1 cellular context compared by ENCODE assay signal in the genomic region with DNA sequence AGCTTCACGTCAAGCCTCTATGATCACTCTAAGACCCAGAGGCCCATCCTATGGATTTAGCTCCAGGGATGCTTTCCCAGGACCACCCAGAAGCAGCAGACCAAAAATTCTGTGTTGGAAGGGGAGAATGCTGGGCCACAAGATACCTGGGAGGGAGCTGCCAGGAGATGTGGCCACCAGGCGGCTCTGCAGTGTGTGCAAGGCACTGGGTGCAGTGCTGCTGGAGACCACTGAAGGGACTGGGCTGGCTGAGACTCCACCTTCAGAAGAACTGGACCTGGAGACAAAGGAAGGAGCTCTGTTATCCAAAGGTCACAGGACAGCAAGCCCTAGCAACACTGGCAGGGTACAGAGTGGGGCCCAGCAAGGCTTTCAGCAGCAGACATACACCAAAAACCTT.
TF ChIP-seq lines count a peak whose summit lies in the region.

No MANE protein-coding gene starts in this region.

TF ChIP-seq in WTC11, 78 proteins besides CTCF, POLR2A, EP300 and RAD21:
- TF ChIP-seq FOXJ3 (CRISPR knock-in tag; IDR thresholded peaks at IDR 0.05; ENCODE audit: borderline replicate concordance), result no peak
- TF ChIP-seq NR3C1 (CRISPR knock-in tag; conservative IDR thresholded peaks at IDR 0.05; ENCODE audit: low read depth), result no peak
- TF ChIP-seq, protein P1, sequence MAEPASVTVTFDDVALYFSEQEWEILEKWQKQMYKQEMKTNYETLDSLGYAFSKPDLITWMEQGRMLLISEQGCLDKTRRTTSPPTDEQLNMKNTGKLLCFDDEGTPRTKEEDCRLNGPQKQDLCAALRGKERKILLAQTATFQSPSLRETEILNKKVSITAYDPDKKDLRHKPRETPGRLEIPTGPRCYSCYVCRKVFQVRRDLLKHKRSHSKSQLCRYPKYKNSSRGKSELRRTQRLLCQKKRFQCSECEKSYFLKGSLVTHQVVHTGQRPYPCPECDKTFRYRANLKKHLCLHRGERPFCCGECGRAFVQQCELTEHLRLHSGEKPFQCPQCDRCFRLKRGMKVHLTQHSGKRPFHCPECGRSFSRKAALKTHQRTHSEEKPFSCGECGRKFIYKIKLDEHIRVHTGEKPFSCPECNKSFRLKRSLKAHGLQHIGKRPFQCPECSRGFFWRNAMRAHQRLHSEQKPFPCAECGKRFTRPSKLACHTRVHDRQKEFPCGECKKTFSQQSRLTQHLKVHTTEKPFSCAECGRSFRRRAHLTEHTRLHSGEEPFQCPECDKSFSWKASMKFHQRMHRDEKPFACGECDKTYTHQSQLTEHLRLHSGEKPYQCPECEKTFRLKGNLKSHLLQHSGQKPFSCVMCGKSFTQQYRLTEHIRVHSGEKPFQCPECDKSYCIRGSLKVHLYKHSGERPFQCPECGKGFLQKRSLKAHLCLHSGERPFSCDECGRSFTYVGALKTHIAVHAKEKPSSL (CRISPR knock-in tag; conservative IDR thresholded peaks at IDR 0.05), result no peak
- TF ChIP-seq GRHL2 (CRISPR knock-in tag; IDR thresholded peaks at IDR 0.05; ENCODE audit: insufficient replicate concordance, severe bottlenecking), result no peak
- TF ChIP-seq, protein P2, sequence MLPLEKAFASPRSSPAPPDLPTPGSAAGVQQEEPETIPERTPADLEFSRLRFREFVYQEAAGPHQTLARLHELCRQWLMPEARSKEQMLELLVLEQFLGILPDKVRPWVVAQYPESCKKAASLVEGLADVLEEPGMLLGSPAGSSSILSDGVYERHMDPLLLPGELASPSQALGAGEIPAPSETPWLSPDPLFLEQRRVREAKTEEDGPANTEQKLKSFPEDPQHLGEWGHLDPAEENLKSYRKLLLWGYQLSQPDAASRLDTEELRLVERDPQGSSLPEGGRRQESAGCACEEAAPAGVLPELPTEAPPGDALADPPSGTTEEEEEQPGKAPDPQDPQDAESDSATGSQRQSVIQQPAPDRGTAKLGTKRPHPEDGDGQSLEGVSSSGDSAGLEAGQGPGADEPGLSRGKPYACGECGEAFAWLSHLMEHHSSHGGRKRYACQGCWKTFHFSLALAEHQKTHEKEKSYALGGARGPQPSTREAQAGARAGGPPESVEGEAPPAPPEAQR (CRISPR knock-in tag; IDR thresholded peaks at IDR 0.05), result no peak
- TF ChIP-seq, protein P3, sequence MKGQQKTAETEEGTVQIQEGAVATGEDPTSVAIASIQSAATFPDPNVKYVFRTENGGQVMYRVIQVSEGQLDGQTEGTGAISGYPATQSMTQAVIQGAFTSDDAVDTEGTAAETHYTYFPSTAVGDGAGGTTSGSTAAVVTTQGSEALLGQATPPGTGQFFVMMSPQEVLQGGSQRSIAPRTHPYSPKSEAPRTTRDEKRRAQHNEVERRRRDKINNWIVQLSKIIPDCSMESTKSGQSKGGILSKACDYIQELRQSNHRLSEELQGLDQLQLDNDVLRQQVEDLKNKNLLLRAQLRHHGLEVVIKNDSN (CRISPR knock-in tag; IDR thresholded peaks at IDR 0.05), result no peak
- TF ChIP-seq RELA (CRISPR knock-in tag; IDR thresholded peaks at IDR 0.05; ENCODE audit: borderline replicate concordance), result no peak
- no peak for TF ChIP-seq ZNF263 (CRISPR knock-in tag; IDR thresholded peaks at IDR 0.05; ENCODE audit: low read depth)
- TF ChIP-seq MXD4 (CRISPR knock-in tag; IDR thresholded peaks at IDR 0.05; ENCODE audit: borderline replicate concordance), result no peak
- TF ChIP-seq JUN (CRISPR knock-in tag; IDR thresholded peaks at IDR 0.05), result no peak
- TF ChIP-seq, protein P4, sequence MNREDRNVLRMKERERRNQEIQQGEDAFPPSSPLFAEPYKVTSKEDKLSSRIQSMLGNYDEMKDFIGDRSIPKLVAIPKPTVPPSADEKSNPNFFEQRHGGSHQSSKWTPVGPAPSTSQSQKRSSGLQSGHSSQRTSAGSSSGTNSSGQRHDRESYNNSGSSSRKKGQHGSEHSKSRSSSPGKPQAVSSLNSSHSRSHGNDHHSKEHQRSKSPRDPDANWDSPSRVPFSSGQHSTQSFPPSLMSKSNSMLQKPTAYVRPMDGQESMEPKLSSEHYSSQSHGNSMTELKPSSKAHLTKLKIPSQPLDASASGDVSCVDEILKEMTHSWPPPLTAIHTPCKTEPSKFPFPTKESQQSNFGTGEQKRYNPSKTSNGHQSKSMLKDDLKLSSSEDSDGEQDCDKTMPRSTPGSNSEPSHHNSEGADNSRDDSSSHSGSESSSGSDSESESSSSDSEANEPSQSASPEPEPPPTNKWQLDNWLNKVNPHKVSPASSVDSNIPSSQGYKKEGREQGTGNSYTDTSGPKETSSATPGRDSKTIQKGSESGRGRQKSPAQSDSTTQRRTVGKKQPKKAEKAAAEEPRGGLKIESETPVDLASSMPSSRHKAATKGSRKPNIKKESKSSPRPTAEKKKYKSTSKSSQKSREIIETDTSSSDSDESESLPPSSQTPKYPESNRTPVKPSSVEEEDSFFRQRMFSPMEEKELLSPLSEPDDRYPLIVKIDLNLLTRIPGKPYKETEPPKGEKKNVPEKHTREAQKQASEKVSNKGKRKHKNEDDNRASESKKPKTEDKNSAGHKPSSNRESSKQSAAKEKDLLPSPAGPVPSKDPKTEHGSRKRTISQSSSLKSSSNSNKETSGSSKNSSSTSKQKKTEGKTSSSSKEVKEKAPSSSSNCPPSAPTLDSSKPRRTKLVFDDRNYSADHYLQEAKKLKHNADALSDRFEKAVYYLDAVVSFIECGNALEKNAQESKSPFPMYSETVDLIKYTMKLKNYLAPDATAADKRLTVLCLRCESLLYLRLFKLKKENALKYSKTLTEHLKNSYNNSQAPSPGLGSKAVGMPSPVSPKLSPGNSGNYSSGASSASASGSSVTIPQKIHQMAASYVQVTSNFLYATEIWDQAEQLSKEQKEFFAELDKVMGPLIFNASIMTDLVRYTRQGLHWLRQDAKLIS (CRISPR knock-in tag; IDR thresholded peaks at IDR 0.05; ENCODE audit: borderline replicate concordance), result no peak
- TF ChIP-seq, protein P5, sequence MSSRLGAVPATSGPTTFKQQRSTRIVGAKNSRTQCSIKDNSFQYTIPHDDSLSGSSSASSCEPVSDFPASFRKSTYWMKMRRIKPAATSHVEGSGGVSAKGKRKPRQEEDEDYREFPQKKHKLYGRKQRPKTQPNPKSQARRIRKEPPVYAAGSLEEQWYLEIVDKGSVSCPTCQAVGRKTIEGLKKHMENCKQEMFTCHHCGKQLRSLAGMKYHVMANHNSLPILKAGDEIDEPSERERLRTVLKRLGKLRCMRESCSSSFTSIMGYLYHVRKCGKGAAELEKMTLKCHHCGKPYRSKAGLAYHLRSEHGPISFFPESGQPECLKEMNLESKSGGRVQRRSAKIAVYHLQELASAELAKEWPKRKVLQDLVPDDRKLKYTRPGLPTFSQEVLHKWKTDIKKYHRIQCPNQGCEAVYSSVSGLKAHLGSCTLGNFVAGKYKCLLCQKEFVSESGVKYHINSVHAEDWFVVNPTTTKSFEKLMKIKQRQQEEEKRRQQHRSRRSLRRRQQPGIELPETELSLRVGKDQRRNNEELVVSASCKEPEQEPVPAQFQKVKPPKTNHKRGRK (CRISPR knock-in tag; IDR thresholded peaks at IDR 0.05; ENCODE audit: borderline replicate concordance), result no peak
- TF ChIP-seq SMAD4 (CRISPR knock-in tag; IDR thresholded peaks at IDR 0.05), result no peak
- TF ChIP-seq ATF6 (CRISPR knock-in tag; IDR thresholded peaks at IDR 0.05), result no peak
- TF ChIP-seq SOX15 (CRISPR knock-in tag; IDR thresholded peaks at IDR 0.05), result no peak
- no peak for TF ChIP-seq NFE2L1 (CRISPR knock-in tag; IDR thresholded peaks at IDR 0.05)
- no peak for TF ChIP-seq ZNF138 (CRISPR knock-in tag; conservative IDR thresholded peaks at IDR 0.05)
- TF ChIP-seq, protein P6, sequence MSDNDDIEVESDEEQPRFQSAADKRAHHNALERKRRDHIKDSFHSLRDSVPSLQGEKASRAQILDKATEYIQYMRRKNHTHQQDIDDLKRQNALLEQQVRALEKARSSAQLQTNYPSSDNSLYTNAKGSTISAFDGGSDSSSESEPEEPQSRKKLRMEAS (CRISPR knock-in tag; IDR thresholded peaks at IDR 0.05), result no peak
- no peak for TF ChIP-seq CREB1 (CRISPR knock-in tag; IDR thresholded peaks at IDR 0.05)
